ENCODE assay signal across 8 cellular contexts in genomic region chr1:26431979-26432695, GRCh38. TPM values are rescaled to one million over a fixed set of nuclear protein-coding genes. Genes with fewer than 3 reads are reported as not detected.
A peak's percentile ranks its signal among the peaks of the same experiment; 100 is the strongest.
DNase-seq lines count a peak whose midpoint lies in the region; ATAC-seq and TF ChIP-seq lines count a peak whose summit lies in the region.

Gene DHDDS (plus strand): TSS chr1:26432321. CDS start chr1:26432946, 625 bp downstream.

- peaks cover 2 to 17% (median 13%) of the 10 kb centered on the region in 4 donors for H3K4me1 ChIP-seq in liver (ENCODE audit: control insufficient read depth in 4 of 4, insufficient read depth in 4 of 4, low read length in 3 of 4)

- H3K9me3 ChIP-seq in liver (ENCODE audit: control insufficient read depth in 4 of 4, low read length in 3 of 4) = no peaks in the 10 kb centered on the region

- DNase-seq in NCI-H774 (lab: John Stamatoyannopoulos, UW) = peak; percentile 88
- DNase-seq in activated CD4-positive, alpha-beta T cell treated with anti-CD3 and anti-CD28 coated beads, Interleukin-2, amount 50 U/mL, for 4 hours = peak; percentile 98
- DNase-seq in stimulated activated CD4-positive, alpha-beta T cell treated with anti-CD3 and anti-CD28 coated beads, Interleukin-4, amount 100 ng/mL, for 24 hours = peak; percentile 98

- under 1% methylated on average over 45 of the region's 45 CpGs for WGBS in liver

- TF ChIP-seq CTCF in C4-2B (conservative IDR thresholded peaks at IDR 0.05) (no peak), liver (IDR thresholded peaks at IDR 0.05; ENCODE audit: low read depth, low read length, missing input control) (no peak)

- intact Hi-C loops in dendritic cell treated with granulocyte-macrophage colony-stimulating factor and Interleukin-4, amounts not matched to agents 40 ng/mL and 50 ng/mL, for 4 days (cut with micrococcal nuclease) = no loop called here

- peak; percentile 95 for ATAC-seq in GM19395 (IDR thresholded peaks at IDR 0.05; ENCODE audit: unreplicated experiment)
- peak; percentile 90 for ATAC-seq in HG03565 (IDR thresholded peaks at IDR 0.05; ENCODE audit: unreplicated experiment)

- peak within 1 kb of the TSS; percentile 93 for H3K27ac Mint-ChIP-seq in dendritic cell treated with granulocyte-macrophage colony-stimulating factor and Interleukin-4, amounts not matched to agents 40 ng/mL and 50 ng/mL, for 4 days

- H3K27me3 ChIP-seq in liver (ENCODE audit: control insufficient read depth in 4 of 4, insufficient read depth in 4 of 4, low read length in 3 of 4) = no peaks in the 10 kb centered on the region

- peaks cover 19% of the 10 kb centered on the region for H3K4me1 Mint-ChIP-seq in dendritic cell treated with granulocyte-macrophage colony-stimulating factor and Interleukin-4, amounts not matched to agents 40 ng/mL and 50 ng/mL, for 4 days (ENCODE audit: low read depth)

- H3K36me3 Mint-ChIP-seq in dendritic cell treated with granulocyte-macrophage colony-stimulating factor and Interleukin-4, amounts not matched to agents 40 ng/mL and 50 ng/mL, for 4 days (ENCODE audit: low read depth) = peaks cover 41% of the 10 kb centered on the region

- peak within 1 kb of the TSS; percentile 55 to 100 (median 85) for H3K4me3 ChIP-seq in liver (ENCODE audit: low read depth in 1 of 3, low read length in 3 of 3)

- peak within 1 kb of the TSS; percentile 87 for H3K4me3 Mint-ChIP-seq in dendritic cell treated with granulocyte-macrophage colony-stimulating factor and Interleukin-4, amounts not matched to agents 40 ng/mL and 50 ng/mL, for 4 days

- H3K27ac ChIP-seq in C4-2B (peak within 1 kb of the TSS; percentile 71), liver (ENCODE audit: low read depth in 1 of 2, low read length in 2 of 2) (peak within 1 kb of the TSS; percentile 24 to 42)

- no peak for TF ChIP-seq RAD21 in liver (IDR thresholded peaks at IDR 0.05)

- peaks cover 11% of the 10 kb centered on the region for H3K27me3 Mint-ChIP-seq in dendritic cell treated with granulocyte-macrophage colony-stimulating factor and Interleukin-4, amounts not matched to agents 40 ng/mL and 50 ng/mL, for 4 days

- no peaks in the 10 kb centered on the region for H3K9me3 Mint-ChIP-seq in dendritic cell treated with granulocyte-macrophage colony-stimulating factor and Interleukin-4, amounts not matched to agents 40 ng/mL and 50 ng/mL, for 4 days

- H3K36me3 ChIP-seq in liver (ENCODE audit: control insufficient read depth in 4 of 4, insufficient read depth in 3 of 4, low read depth in 1 of 4, low read length in 3 of 4) = peaks cover 0 to 8% (median 4%) of the 10 kb centered on the region in 4 donors

- H3K9ac ChIP-seq in liver (ENCODE audit: low read depth in 1 of 2, low read length in 2 of 2) = peak within 1 kb of the TSS; percentile 45 to 70

TF ChIP-seq in liver, 16 proteins besides CTCF, POLR2A, EP300 and RAD21:
- peak; percentile 68 for TF ChIP-seq FOXA1 (IDR thresholded peaks at IDR 0.05)
- peak; percentile 97 for TF ChIP-seq ZBTB33 (IDR thresholded peaks at IDR 0.05)
- peak in 1 of 2 donors; percentile 89 for TF ChIP-seq GABPA (IDR thresholded peaks at IDR 0.05 in 1 of 2, conservative IDR thresholded peaks at IDR 0.05 in 1 of 2)
- TF ChIP-seq TAF1 (conservative IDR thresholded peaks at IDR 0.05) = peak; percentile 47
- TF ChIP-seq RXRA (IDR thresholded peaks at IDR 0.05) = peak; percentile 66 to 67
- peak; percentile 98 for TF ChIP-seq MAX (IDR thresholded peaks at IDR 0.05)
- peak; percentile 42 to 66 for TF ChIP-seq EGR1 (IDR thresholded peaks at IDR 0.05; ENCODE audit: low read depth in 2 of 2)
- TF ChIP-seq JUND (IDR thresholded peaks at IDR 0.05) = peak; percentile 39 to 77
- TF ChIP-seq FOXA2 (IDR thresholded peaks at IDR 0.05) = no peak
- TF ChIP-seq NR2F2 (IDR thresholded peaks at IDR 0.05) = no peak
- no peak for TF ChIP-seq HNF4G (IDR thresholded peaks at IDR 0.05)
- TF ChIP-seq, protein P1, sequence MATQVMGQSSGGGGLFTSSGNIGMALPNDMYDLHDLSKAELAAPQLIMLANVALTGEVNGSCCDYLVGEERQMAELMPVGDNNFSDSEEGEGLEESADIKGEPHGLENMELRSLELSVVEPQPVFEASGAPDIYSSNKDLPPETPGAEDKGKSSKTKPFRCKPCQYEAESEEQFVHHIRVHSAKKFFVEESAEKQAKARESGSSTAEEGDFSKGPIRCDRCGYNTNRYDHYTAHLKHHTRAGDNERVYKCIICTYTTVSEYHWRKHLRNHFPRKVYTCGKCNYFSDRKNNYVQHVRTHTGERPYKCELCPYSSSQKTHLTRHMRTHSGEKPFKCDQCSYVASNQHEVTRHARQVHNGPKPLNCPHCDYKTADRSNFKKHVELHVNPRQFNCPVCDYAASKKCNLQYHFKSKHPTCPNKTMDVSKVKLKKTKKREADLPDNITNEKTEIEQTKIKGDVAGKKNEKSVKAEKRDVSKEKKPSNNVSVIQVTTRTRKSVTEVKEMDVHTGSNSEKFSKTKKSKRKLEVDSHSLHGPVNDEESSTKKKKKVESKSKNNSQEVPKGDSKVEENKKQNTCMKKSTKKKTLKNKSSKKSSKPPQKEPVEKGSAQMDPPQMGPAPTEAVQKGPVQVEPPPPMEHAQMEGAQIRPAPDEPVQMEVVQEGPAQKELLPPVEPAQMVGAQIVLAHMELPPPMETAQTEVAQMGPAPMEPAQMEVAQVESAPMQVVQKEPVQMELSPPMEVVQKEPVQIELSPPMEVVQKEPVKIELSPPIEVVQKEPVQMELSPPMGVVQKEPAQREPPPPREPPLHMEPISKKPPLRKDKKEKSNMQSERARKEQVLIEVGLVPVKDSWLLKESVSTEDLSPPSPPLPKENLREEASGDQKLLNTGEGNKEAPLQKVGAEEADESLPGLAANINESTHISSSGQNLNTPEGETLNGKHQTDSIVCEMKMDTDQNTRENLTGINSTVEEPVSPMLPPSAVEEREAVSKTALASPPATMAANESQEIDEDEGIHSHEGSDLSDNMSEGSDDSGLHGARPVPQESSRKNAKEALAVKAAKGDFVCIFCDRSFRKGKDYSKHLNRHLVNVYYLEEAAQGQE (IDR thresholded peaks at IDR 0.05) = peak; percentile 82
- peak; percentile 41 for TF ChIP-seq ATF3 (IDR thresholded peaks at IDR 0.05)
- TF ChIP-seq YY1 (IDR thresholded peaks at IDR 0.05) = peak; percentile 80
- peak in 1 of 2 donors; percentile 32 for TF ChIP-seq HNF4A (conservative IDR thresholded peaks at IDR 0.05)
- peak; percentile 98 for TF ChIP-seq SP1 (IDR thresholded peaks at IDR 0.05)

RNA-seq across cellular contexts. Expression of gene DHDDS, which starts in this region (rescaled TPM):
- total RNA-seq in liver = 10 to 100 TPM; 10.6 to 19.7 TPM
- polyA plus RNA-seq in liver = 10 to 100 TPM; 13.5 to 21.7 TPM

Comparison
In these comparisons a context has a peak if more than half of its experiments do, and no peak if none do; other contexts are left out.
1. Peak in every context shown above with its lines: DNase-seq, ATAC-seq, H3K4me3 ChIP-seq and H3K27ac ChIP-seq.